Comparison of ENCODE assay signal across 17 cellular contexts in the genomic region with DNA sequence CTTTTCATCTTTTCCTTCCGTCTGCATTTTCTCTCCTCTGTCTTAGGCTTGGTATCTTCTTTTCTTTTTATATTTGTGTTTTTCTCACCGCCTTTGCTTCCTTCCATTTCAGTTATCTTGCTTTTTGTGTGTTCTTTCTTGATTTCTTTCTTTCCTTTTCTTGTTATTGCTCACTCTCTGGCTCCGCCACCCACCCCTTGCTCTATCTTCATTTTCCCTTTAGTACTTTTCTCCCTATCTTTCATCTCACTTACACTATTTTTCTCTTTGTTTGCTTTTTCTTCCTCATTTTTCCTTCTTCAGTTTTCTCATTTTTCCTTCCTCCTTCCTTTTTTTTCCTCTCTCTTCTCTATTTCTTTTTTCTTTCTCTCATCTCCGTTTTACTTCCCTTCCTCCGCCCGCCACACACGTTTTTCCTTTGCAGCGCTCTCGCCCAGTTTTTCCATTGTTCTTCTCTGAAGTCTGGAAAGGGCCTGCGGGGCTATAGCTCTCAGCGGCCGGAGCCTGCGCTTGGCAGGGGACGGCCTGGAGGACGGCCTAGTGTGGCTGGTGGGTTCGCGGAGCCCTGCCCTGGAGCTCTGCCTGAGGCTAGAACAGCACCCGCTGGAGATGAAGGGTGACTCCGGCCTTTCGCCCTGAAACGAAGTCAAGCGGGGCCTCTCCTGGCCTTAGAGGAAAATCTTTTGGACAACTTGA. TPM values are rescaled to one million over a fixed set of nuclear protein-coding genes. Genes with fewer than 3 reads are reported as not detected.
DNase-seq lines count a peak whose midpoint lies in the region; ATAC-seq and TF ChIP-seq lines count a peak whose summit lies in the region.
"Had no signal": no experiment of that assay in that cellular context is flagged by ENCODE, and none has a peak within 500 bp of the region (broad histone marks: within the 10 kb centered on the region; RNA-seq: fewer than 3 reads in every experiment).

No MANE protein-coding gene starts in this region.

- H3K27ac ChIP-seq in SK-N-SH (ENCODE audit: low read depth in 2 of 2, low read length in 1 of 2): no peak overlapping the region
- H3K27ac ChIP-seq: body of pancreas had no signal

- H3K9me3 ChIP-seq in SK-N-SH: no peaks in the 10 kb centered on the region
- H3K9me3 ChIP-seq: body of pancreas, HAP-1 had no signal

- peak overlapping the region; percentile 44; the same call in 1 of the 2 replicates for H3K4me2 ChIP-seq in SK-N-SH

- no peaks in the 10 kb centered on the region for H3K36me3 ChIP-seq in SK-N-SH (replicated peaks in 1 of 2; ENCODE audit: control insufficient read depth in 1 of 2, insufficient read depth in 2 of 2, low read length in 1 of 2)
- H3K36me3 ChIP-seq: HAP-1 had no signal

- TF ChIP-seq RAD21 in SK-N-SH (IDR thresholded peaks at IDR 0.05; ENCODE audit: low read length): no peak

- H3K27me3 ChIP-seq in SK-N-SH (ENCODE audit: insufficient read depth): peaks cover 99% of the 10 kb centered on the region

- no peak overlapping the region for H2AFZ ChIP-seq in SK-N-SH (ENCODE audit: low read depth)

- H3K4me3 Mint-ChIP-seq in glutamatergic neuron (ENCODE audit: unreplicated experiment): peak overlapping the region; percentile 11
- H3K4me3 Mint-ChIP-seq in stimulated activated effector memory CD8-positive, alpha-beta T cell treated with anti-CD3 and anti-CD28 coated beads, Interleukin-12 subunit alpha, Interleukin-12 subunit beta, amount 100 ng/mL, for 72 hours: peak overlapping the region; percentile 55
- H3K4me3 Mint-ChIP-seq: dendritic cell treated with granulocyte-macrophage colony-stimulating factor and Interleukin-4, amounts not matched to agents 40 ng/mL and 50 ng/mL, for 4 days had no signal

- ATAC-seq in stimulated activated effector memory CD8-positive, alpha-beta T cell treated with anti-CD3 and anti-CD28 coated beads, Interleukin-12 subunit alpha, Interleukin-12 subunit beta, amount 100 ng/mL, for 72 hours: no peak
- no peak for ATAC-seq in HG02763 (IDR thresholded peaks at IDR 0.05; ENCODE audit: unreplicated experiment)
- ATAC-seq: body of pancreas, esophagus mucosa had no signal

- H3K27ac Mint-ChIP-seq in glutamatergic neuron (ENCODE audit: unreplicated experiment): no peak overlapping the region
- peak overlapping the region; percentile 4 for H3K27ac Mint-ChIP-seq in stimulated activated effector memory CD8-positive, alpha-beta T cell treated with anti-CD3 and anti-CD28 coated beads, Interleukin-12 subunit alpha, Interleukin-12 subunit beta, amount 100 ng/mL, for 72 hours
- H3K27ac Mint-ChIP-seq: dendritic cell treated with granulocyte-macrophage colony-stimulating factor and Interleukin-4, amounts not matched to agents 40 ng/mL and 50 ng/mL, for 4 days had no signal

- no peak overlapping the region for H3K9ac ChIP-seq in SK-N-SH

- POLR2A ChIA-PET in SK-N-SH (lab: Yijun Ruan, JAX): no interaction called here

- H4K20me1 ChIP-seq in SK-N-SH (ENCODE audit: insufficient read depth): no peaks in the 10 kb centered on the region

- no peaks in the 10 kb centered on the region for H3K4me1 ChIP-seq in SK-N-SH (ENCODE audit: control insufficient read depth in 1 of 2, insufficient read depth in 2 of 2, low read depth in 1 of 2, low read length in 1 of 2)

- no peaks in the 10 kb centered on the region for H3K79me2 ChIP-seq in SK-N-SH (ENCODE audit: insufficient read depth)

- 23% methylated on average over 22 of the region's 22 CpGs for WGBS in SK-N-SH (ENCODE audit: low lambda C conversion rate)

- H3K36me3 Mint-ChIP-seq in glutamatergic neuron (ENCODE audit: unreplicated experiment): no peaks in the 10 kb centered on the region
- no peaks in the 10 kb centered on the region for H3K36me3 Mint-ChIP-seq in stimulated activated effector memory CD8-positive, alpha-beta T cell treated with anti-CD3 and anti-CD28 coated beads, Interleukin-12 subunit alpha, Interleukin-12 subunit beta, amount 100 ng/mL, for 72 hours

- no peaks in the 10 kb centered on the region for H3F3A ChIP-seq in SK-N-SH (replicated peaks; ENCODE audit: insufficient read depth)

- H3K27me3 Mint-ChIP-seq in glutamatergic neuron (ENCODE audit: unreplicated experiment): peaks cover 46% of the 10 kb centered on the region

- TF ChIP-seq CTCF in SK-N-SH (IDR thresholded peaks at IDR 0.05): no peak
- no peak for TF ChIP-seq CTCF in glutamatergic neuron (IDR thresholded peaks at IDR 0.05; ENCODE audit: partially characterized antibody, unreplicated experiment)

- CTCF ChIA-PET in SK-N-SH (lab: Yijun Ruan, JAX): interaction anchor here (0.8 to 3.8 kb wide), 9 partner anchors 9 to 787 kb away, joined by 3 to 38 read pairs (median 6); no protein-coding TSS in a partner anchor

- no peak for TF ChIP-seq EP300 in SK-N-SH (IDR thresholded peaks at IDR 0.05; ENCODE audit: borderline replicate concordance in 1 of 2, low read depth in 1 of 2, low read length in 1 of 2)

- peak; percentile 60 for DNase-seq in activated effector memory CD4-positive, alpha-beta T cell treated with anti-CD3 and anti-CD28 coated beads, Interleukin-2, amount 50 U/mL, for 16 hours
- no peak for DNase-seq in activated effector memory CD4-positive, alpha-beta T cell treated with Interleukin-2 at 50 U/mL for 16 hours
- no peak for DNase-seq in SK-N-SH
- DNase-seq in glutamatergic neuron: no peak
- no peak for DNase-seq in stimulated activated effector memory CD8-positive, alpha-beta T cell treated with anti-CD3 and anti-CD28 coated beads, Interleukin-12 subunit alpha, Interleukin-12 subunit beta, amount 100 ng/mL, for 72 hours (ENCODE audit: low spot score in 2 of 2)
- no peak for DNase-seq in mucosa of gallbladder (ENCODE audit: low spot score)
- DNase-seq in SW480 (ENCODE audit: low spot score): no peak
- DNase-seq: activated CD4-positive, alpha-beta T cell treated with anti-CD3 and anti-CD28 coated beads for 48 hours; body of pancreas; head of caudate nucleus; NCI-H1105 had no signal

- peaks cover 3% of the 10 kb centered on the region for H3K9me3 Mint-ChIP-seq in glutamatergic neuron (ENCODE audit: unreplicated experiment)
- H3K9me3 Mint-ChIP-seq in stimulated activated effector memory CD8-positive, alpha-beta T cell treated with anti-CD3 and anti-CD28 coated beads, Interleukin-12 subunit alpha, Interleukin-12 subunit beta, amount 100 ng/mL, for 72 hours: no peaks in the 10 kb centered on the region
- H3K9me3 Mint-ChIP-seq: dendritic cell treated with granulocyte-macrophage colony-stimulating factor and Interleukin-4, amounts not matched to agents 40 ng/mL and 50 ng/mL, for 4 days had no signal

- peaks cover 3% of the 10 kb centered on the region for H3K4me1 Mint-ChIP-seq in glutamatergic neuron (ENCODE audit: low read depth, unreplicated experiment)
- peaks cover 28% of the 10 kb centered on the region for H3K4me1 Mint-ChIP-seq in stimulated activated effector memory CD8-positive, alpha-beta T cell treated with anti-CD3 and anti-CD28 coated beads, Interleukin-12 subunit alpha, Interleukin-12 subunit beta, amount 100 ng/mL, for 72 hours

- H3K9me2 ChIP-seq in SK-N-SH: no peaks in the 10 kb centered on the region

- H3K4me3 ChIP-seq in SK-N-SH (ENCODE audit: low read depth in 2 of 2, low read length in 1 of 2): no peak overlapping the region
- H3K4me3 ChIP-seq: body of pancreas, HAP-1 had no signal

TF ChIP-seq in SK-N-SH, 30 proteins besides CTCF, POLR2A, EP300 and RAD21:
- peak; percentile 87 for TF ChIP-seq EZH2phosphoT487 (IDR thresholded peaks at IDR 0.05; ENCODE audit: borderline replicate concordance, low read depth)
- TF ChIP-seq CHD2 (IDR thresholded peaks at IDR 0.05; ENCODE audit: low read length, partially characterized antibody): no peak

RNA-seq across cellular contexts. Expression of gene HOXB13, which starts 5.2 kb away (rescaled TPM):
- not detected in 2 replicates for polyA plus RNA-seq in SK-N-SH (2012; rRNA removed)
- not detected in 2 replicates for polyA plus RNA-seq in SK-N-SH (2012; cell fraction: cytosol; rRNA removed)
- polyA plus RNA-seq in SK-N-SH (2012; cell fraction: nucleus; rRNA removed): 0.07 TPM in 1 of 2 replicates, not detected in the other
- 0.20 TPM for total RNA-seq in glutamatergic neuron (ENCODE audit: unreplicated experiment)
- 0.12 TPM for total RNA-seq in mucosa of gallbladder
- total RNA-seq: body of pancreas, esophagus mucosa, posterior vena cava had no signal
- polyA plus RNA-seq: keratinocyte had no signal

RNA-seq across cellular contexts. Expression of gene PRAC2, which starts 10.8 kb away (rescaled TPM):
- not detected in 2 replicates for polyA plus RNA-seq in SK-N-SH (2012; rRNA removed)
- not detected in 2 replicates for polyA plus RNA-seq in SK-N-SH (2012; cell fraction: cytosol; rRNA removed)
- polyA plus RNA-seq in SK-N-SH (2012; cell fraction: nucleus; rRNA removed): not detected in 2 replicates
- total RNA-seq in glutamatergic neuron (ENCODE audit: unreplicated experiment) (not detected), mucosa of gallbladder (not detected)
- total RNA-seq: body of pancreas, esophagus mucosa, posterior vena cava had no signal
- polyA plus RNA-seq: keratinocyte had no signal

RNA-seq across cellular contexts. Expression of gene PRAC1, which starts 11.5 kb away (rescaled TPM):
- not detected in 2 replicates for polyA plus RNA-seq in SK-N-SH (2012; rRNA removed)
- not detected in 2 replicates for polyA plus RNA-seq in SK-N-SH (2012; cell fraction: cytosol; rRNA removed)
- not detected in 2 replicates for polyA plus RNA-seq in SK-N-SH (2012; cell fraction: nucleus; rRNA removed)
- total RNA-seq in glutamatergic neuron (ENCODE audit: unreplicated experiment) (not detected), mucosa of gallbladder (not detected)
- total RNA-seq: body of pancreas, esophagus mucosa, posterior vena cava had no signal
- polyA plus RNA-seq: keratinocyte had no signal
